Comparison of ENCODE assay signal across 19 cellular contexts in the genomic region with DNA sequence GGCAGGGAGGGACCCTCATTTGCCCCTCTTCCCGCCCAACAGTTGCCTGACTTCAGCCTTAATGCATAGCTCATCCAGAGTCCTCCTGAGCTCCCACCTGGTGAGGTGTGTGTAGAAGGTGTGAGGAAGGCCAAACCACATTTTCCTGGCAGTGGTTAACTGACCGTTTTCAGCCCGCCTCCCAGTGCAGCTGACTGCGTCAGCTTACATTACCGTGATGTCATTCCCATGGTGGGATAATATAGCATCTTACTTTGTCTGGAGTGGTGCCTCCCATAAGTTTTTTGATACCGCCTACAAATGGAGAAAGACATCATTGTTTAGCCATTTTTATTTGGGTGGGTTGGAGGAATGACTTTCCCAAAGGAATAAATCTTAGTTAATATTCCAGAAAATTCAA.
A peak's percentile ranks its signal among the peaks of the same experiment; 100 is the strongest.
DNase-seq lines count a peak whose midpoint lies in the region; ATAC-seq and TF ChIP-seq lines count a peak whose summit lies in the region.
"Had no signal": no experiment of that assay in that cellular context is flagged by ENCODE, and none has a peak within 500 bp of the region (broad histone marks: within the 10 kb centered on the region; RNA-seq: fewer than 3 reads in every experiment).

No MANE protein-coding gene starts in this region.

- peak overlapping the region; percentile 16 for H3K27ac ChIP-seq in KOPT-K1 (ENCODE audit: low read depth, low read length, poor library complexity, severe bottlenecking)
- peak overlapping the region; percentile 3 for H3K27ac ChIP-seq in RWPE2 (ENCODE audit: poor library complexity, severe bottlenecking)
- H3K27ac ChIP-seq in subcutaneous abdominal adipose tissue (ENCODE audit: low read depth, low read length): peak overlapping the region; percentile 44
- H3K27ac ChIP-seq: BLaER1 treated with 17β-estradiol and CSF1 and Interleukin-3, amounts not matched to agents 10 nM and 100 nM had no signal

- H3K27me3 ChIP-seq in RWPE2 (ENCODE audit: insufficient read depth, poor library complexity, severe bottlenecking) (no peaks in the 10 kb centered on the region), subcutaneous abdominal adipose tissue (ENCODE audit: control insufficient read depth in 5 of 5, insufficient read depth in 4 of 5, low read length in 5 of 5) (no peaks in the 10 kb centered on the region)
- H3K27me3 ChIP-seq: Peyer's patch had no signal

- peaks cover 74% of the 10 kb centered on the region for H3K36me3 ChIP-seq in KOPT-K1 (ENCODE audit: insufficient read depth, low read length)
- peaks cover 62% of the 10 kb centered on the region for H3K36me3 ChIP-seq in RWPE2 (ENCODE audit: low read depth)
- H3K36me3 ChIP-seq in subcutaneous abdominal adipose tissue (ENCODE audit: control insufficient read depth in 5 of 5, insufficient read depth in 5 of 5, low read length in 5 of 5): peaks cover 0 to 12% (median 4%) of the 10 kb centered on the region in 5 donors
- H3K36me3 ChIP-seq: BLaER1 treated with 17β-estradiol and CSF1 and Interleukin-3, amounts not matched to agents 10 nM and 100 nM; Peyer's patch had no signal

- ATAC-seq in RWPE2 (ENCODE audit: low read depth): no peak
- ATAC-seq: Right ventricle myocardium inferior had no signal

- DNase-seq in RWPE2 (ENCODE audit: low spot score): no peak
- DNase-seq in left kidney (ENCODE audit: low read depth, low spot score): peak; percentile 24
- DNase-seq in epidermal melanocyte (ENCODE audit: insufficient read length, low spot score): no peak
- no peak for DNase-seq in EL
- DNase-seq in NCI-H1694 (lab: John Stamatoyannopoulos, UW): no peak
- DNase-seq in CD1c-positive myeloid dendritic cell (ENCODE audit: extremely low spot score): no peak
- DNase-seq: CD8-positive, alpha-beta memory T cell; DMS53; NCI-H1092; NCI-H1436; NCI-H1930; NCI-H2227 treated with DMSO at 0.1 percent for 48 hours; NCI-H510A; NCI-H748 treated with DMSO at 0.1 percent for 48 hours; Peyer's patch had no signal

- TF ChIP-seq CTCF in RWPE2 (IDR thresholded peaks at IDR 0.05; ENCODE audit: poor library complexity, severe bottlenecking): no peak

- H3K9me3 ChIP-seq in KOPT-K1 (ENCODE audit: insufficient read depth, low read length, poor library complexity, severe bottlenecking) (no peaks in the 10 kb centered on the region), RWPE2 (ENCODE audit: severe bottlenecking) (no peaks in the 10 kb centered on the region), subcutaneous abdominal adipose tissue (ENCODE audit: control insufficient read depth in 5 of 5, low read length in 5 of 5) (no peaks in the 10 kb centered on the region)
- H3K9me3 ChIP-seq: BLaER1 treated with 17β-estradiol and CSF1 and Interleukin-3, amounts not matched to agents 10 nM and 100 nM; Peyer's patch had no signal

- no peak overlapping the region for H3K9ac ChIP-seq in subcutaneous abdominal adipose tissue (ENCODE audit: low read length in 5 of 5)
- H3K9ac ChIP-seq: BLaER1 treated with 17β-estradiol and CSF1 and Interleukin-3, amounts not matched to agents 10 nM and 100 nM had no signal

- no peak overlapping the region for H3K4me3 ChIP-seq in RWPE2 (ENCODE audit: severe bottlenecking)
- no peak overlapping the region for H3K4me3 ChIP-seq in subcutaneous abdominal adipose tissue (ENCODE audit: low read depth in 1 of 5, low read length in 5 of 5)
- H3K4me3 ChIP-seq: BLaER1 treated with 17β-estradiol and CSF1 and Interleukin-3, amounts not matched to agents 10 nM and 100 nM; Peyer's patch had no signal

- H3K4me1 ChIP-seq in RWPE2 (ENCODE audit: insufficient read depth, poor library complexity, severe bottlenecking) (peaks cover 18% of the 10 kb centered on the region), subcutaneous abdominal adipose tissue (ENCODE audit: control insufficient read depth in 5 of 5, insufficient read depth in 5 of 5, low read length in 5 of 5) (peaks cover 1 to 62% (median 26%) of the 10 kb centered on the region in 5 donors)
- H3K4me1 ChIP-seq: Peyer's patch had no signal
